In genomic region chr1:16055613-16056520, GRCh38 we compare ENCODE assay signal across 9 cellular contexts. TPM values are rescaled to one million over a fixed set of nuclear protein-coding genes. Genes with fewer than 3 reads are reported as not detected.
DNase-seq lines count a peak whose midpoint lies in the region; ATAC-seq, FAIRE-seq and TF ChIP-seq lines count a peak whose summit lies in the region.
"Had no signal": no experiment of that assay in that cellular context is flagged by ENCODE, and none has a peak within 500 bp of the region (broad histone marks: within the 10 kb centered on the region; RNA-seq: fewer than 3 reads in every experiment).

No MANE protein-coding gene starts in this region.

- no peak overlapping the region for H3K9ac ChIP-seq in HepG2 (ENCODE audit: insufficient read depth, low read depth, low read length)

- no peaks in the 10 kb centered on the region; the same call in 1 of the 2 replicates for H4K20me1 ChIP-seq in HepG2 (ENCODE audit: insufficient read depth, low read length)

- peaks cover 5 to 28% of the 10 kb centered on the region in 2 experiments; a peak in 3 of 5 replicates for H3K27me3 ChIP-seq in HepG2 (ENCODE audit: control insufficient read depth in 1 of 2, insufficient read depth in 2 of 2, low read length in 2 of 2)

- H3K4me3 ChIP-seq in choroid plexus epithelial cell (ENCODE audit: low read depth, low read length) (no peak overlapping the region), HepG2 (replicated peaks in 1 of 3; ENCODE audit: insufficient read depth in 1 of 3, low read depth in 2 of 3, low read length in 3 of 3) (peak overlapping the region in 1 of 3 experiments; percentile 23; a peak in 1 of 6 replicates)

- peak; percentile 80 for TF ChIP-seq RAD21 in HepG2 (CRISPR knock-in tag; IDR thresholded peaks at IDR 0.05)

- DNase-seq in GDM1 (lab: John Stamatoyannopoulos, UW) (peak; percentile 64), NCI-H524 (lab: John Stamatoyannopoulos, UW) (peak; percentile 74 to 78), choroid plexus epithelial cell (ENCODE audit: low read depth) (peak; percentile 84), HepG2 (ENCODE audit: low spot score) (peak; percentile 77)
- peak; percentile 67 to 90 for DNase-seq in activated CD4-positive, alpha-beta T cell treated with anti-CD3 and anti-CD28 coated beads for 4 hours
- peak; percentile 15 to 88 (median 67) for DNase-seq in stimulated activated CD4-positive, alpha-beta T cell treated with anti-CD3 and anti-CD28 coated beads, TNF-alpha, amount 100 ng/mL, for 1 hour (ENCODE audit: low read depth in 3 of 3, low spot score in 1 of 3)

- TF ChIP-seq CTCF in choroid plexus epithelial cell (conservative IDR thresholded peaks at IDR 0.05; ENCODE audit: low read depth, low read length) (peak; percentile 94), HepG2 (CRISPR knock-in tag; IDR thresholded peaks at IDR 0.05) (peak; percentile 85)

- peak; percentile 65 for FAIRE-seq in HepG2 (lab: Jason Lieb, UNC)
- FAIRE-seq: islet of Langerhans had no signal

- in situ Hi-C loops in HepG2 (cut with HindIII; ENCODE audit: extremely low pct_ligation_motif_present, low pct_unique_long_range_greater_than_20kb): no loop called here

- no TSS peak for BruUV-seq in HepG2 (replicated peaks; lab: Mats Ljungman, UMichigan)

- peaks cover 19% of the 10 kb centered on the region for H3K4me1 ChIP-seq in HepG2 (ENCODE audit: insufficient read depth, low read length)

- peak; percentile 57 for ATAC-seq in HG03139 (IDR thresholded peaks at IDR 0.05; ENCODE audit: unreplicated experiment)
- ATAC-seq in HepG2: peak; percentile 84
- no peak for ATAC-seq in GM21515 (IDR thresholded peaks at IDR 0.05; ENCODE audit: unreplicated experiment)

- TF ChIP-seq POLR2A in HepG2 (IDR thresholded peaks at IDR 0.05; ENCODE audit: insufficient read depth in 1 of 2, low read depth in 2 of 2, low read length in 2 of 2): no peak

- intact Hi-C loops in HepG2 (cut with micrococcal nuclease; ENCODE audit: unreplicated experiment): loop anchor here (1.0 to 2.0 kb wide), 2 partner anchors 23 to 47 kb away; no protein-coding TSS in a partner anchor

- H3K9me3 ChIP-seq in HepG2 (ENCODE audit: low read length): no peaks in the 10 kb centered on the region

- no peaks in the 10 kb centered on the region for H3K36me3 ChIP-seq in HepG2 (replicated peaks in 1 of 2; ENCODE audit: control insufficient read depth in 1 of 2, insufficient read depth in 2 of 2, low read length in 2 of 2)

- no peak overlapping the region for H2AFZ ChIP-seq in HepG2 (ENCODE audit: low read length)

- CTCF ChIA-PET in HepG2 (lab: Yijun Ruan, JAX; ENCODE audit: low intra/inter-chr PET ratio, low total read pairs): interaction anchor here (1.3 to 2.8 kb wide), 2 partner anchors 23 to 47 kb away, joined by 3 to 35 read pairs; no protein-coding TSS in a partner anchor

- H3K79me2 ChIP-seq in HepG2 (ENCODE audit: insufficient read depth, low read length): no peaks in the 10 kb centered on the region

- 14% methylated on average over 10 of the region's 18 CpGs for WGBS in HepG2 (ENCODE audit: low lambda C conversion rate)

- H3K27ac ChIP-seq in HepG2 (ENCODE audit: extremely low read length, insufficient read depth, low read length): no peak overlapping the region

- POLR2A ChIA-PET in HepG2 (lab: Yijun Ruan, JAX): no interaction called here

- TF ChIP-seq EP300 in HepG2 (IDR thresholded peaks at IDR 0.05; ENCODE audit: low read depth in 2 of 2, low read length in 2 of 2) (no peak), HepG2 (CRISPR knock-in tag; IDR thresholded peaks at IDR 0.05; ENCODE audit: borderline replicate concordance) (no peak)

- H3K4me2 ChIP-seq in HepG2 (ENCODE audit: low read depth, low read length): peak overlapping the region; percentile 42; the same call in 1 of the 2 replicates

RNA-seq across cellular contexts. Expression of gene CLCNKB, which starts 12.3 kb away (rescaled TPM):
- not detected in 2 replicates for total RNA-seq in HepG2 (2016; rRNA removed; fragmentation: Illumina TruSeq; extraction: Trizol)
- not detected in 2 replicates for total RNA-seq in HepG2 (2016; cell fraction: cytosol; rRNA removed; fragmentation: Illumina TruSeq; extraction: Trizol; ENCODE audit: low read depth)
- total RNA-seq in HepG2 (2016; cell fraction: insoluble cytoplasmic fraction; rRNA removed; fragmentation: Illumina TruSeq; extraction: Trizol): not detected in 2 replicates
- not detected in 2 replicates for total RNA-seq in HepG2 (2016; cell fraction: membrane; rRNA removed; fragmentation: Illumina TruSeq; extraction: Trizol)
- total RNA-seq in HepG2 (2016; cell fraction: nucleus; rRNA removed; fragmentation: Illumina TruSeq; extraction: Trizol): not detected in 2 replicates
- polyA plus RNA-seq in HepG2 (2011; rRNA removed): 0.04 TPM in 1 of 2 replicates, not detected in the other
- polyA plus RNA-seq in HepG2 (2011; cell fraction: cytosol; rRNA removed): not detected in 2 replicates
- 0.09 and 0.13 TPM in 2 replicates for polyA plus RNA-seq in HepG2 (2011; cell fraction: nucleus; rRNA removed)
- 0.08 TPM in 1 of 2 replicates, not detected in the other for polyA plus RNA-seq in HepG2 (2012)
- polyA plus RNA-seq in HepG2 (2016; cell fraction: cytosol; fragmentation: Illumina TruSeq; extraction: Trizol; ENCODE audit: low read depth): not detected in 2 replicates
- not detected in 2 replicates for polyA plus RNA-seq in HepG2 (2016; cell fraction: insoluble cytoplasmic fraction; fragmentation: Illumina TruSeq; extraction: Trizol; ENCODE audit: low read depth)
- not detected in 2 replicates for polyA plus RNA-seq in HepG2 (2016; cell fraction: membrane; fragmentation: Illumina TruSeq; extraction: Trizol; ENCODE audit: low read depth)
- polyA plus RNA-seq in HepG2 (2016; cell fraction: nucleus; fragmentation: Illumina TruSeq; extraction: Trizol; ENCODE audit: insufficient read depth, low read depth): not detected in 2 replicates
- polyA minus RNA-seq in HepG2 (2011; rRNA and poly(A)+ RNA removed; ENCODE audit: low replicate concordance): not detected in 2 replicates
- not detected in 2 replicates for polyA minus RNA-seq in HepG2 (2011; cell fraction: cytosol; rRNA and poly(A)+ RNA removed)
- polyA minus RNA-seq in HepG2 (2011; cell fraction: nucleus; rRNA and poly(A)+ RNA removed): not detected in 2 replicates

RNA-seq across cellular contexts. Expression of gene FAM131C, which starts 17.6 kb away (rescaled TPM):
- total RNA-seq in HepG2 (2016; rRNA removed; fragmentation: Illumina TruSeq; extraction: Trizol): not detected in 2 replicates
- total RNA-seq in HepG2 (2016; cell fraction: cytosol; rRNA removed; fragmentation: Illumina TruSeq; extraction: Trizol; ENCODE audit: low read depth): not detected in 2 replicates
- total RNA-seq in HepG2 (2016; cell fraction: insoluble cytoplasmic fraction; rRNA removed; fragmentation: Illumina TruSeq; extraction: Trizol): not detected in 2 replicates
- not detected in 2 replicates for total RNA-seq in HepG2 (2016; cell fraction: membrane; rRNA removed; fragmentation: Illumina TruSeq; extraction: Trizol)
- not detected in 2 replicates for total RNA-seq in HepG2 (2016; cell fraction: nucleus; rRNA removed; fragmentation: Illumina TruSeq; extraction: Trizol)
- polyA plus RNA-seq in HepG2 (2011; rRNA removed): 0.07 and 0.10 TPM in 2 replicates
- polyA plus RNA-seq in HepG2 (2011; cell fraction: cytosol; rRNA removed): 0.06 and 0.11 TPM in 2 replicates
- polyA plus RNA-seq in HepG2 (2011; cell fraction: nucleus; rRNA removed): 0.10 and 0.17 TPM in 2 replicates
- 0.13 and 0.69 TPM in 2 replicates for polyA plus RNA-seq in HepG2 (2012)
- polyA plus RNA-seq in HepG2 (2016; cell fraction: cytosol; fragmentation: Illumina TruSeq; extraction: Trizol; ENCODE audit: low read depth): not detected in 2 replicates
- not detected in 2 replicates for polyA plus RNA-seq in HepG2 (2016; cell fraction: insoluble cytoplasmic fraction; fragmentation: Illumina TruSeq; extraction: Trizol; ENCODE audit: low read depth)
- 0.09 TPM in 1 of 2 replicates, not detected in the other for polyA plus RNA-seq in HepG2 (2016; cell fraction: membrane; fragmentation: Illumina TruSeq; extraction: Trizol; ENCODE audit: low read depth)
- not detected in 2 replicates for polyA plus RNA-seq in HepG2 (2016; cell fraction: nucleus; fragmentation: Illumina TruSeq; extraction: Trizol; ENCODE audit: insufficient read depth, low read depth)
- 0.22 and 1.1 TPM in 2 replicates for polyA minus RNA-seq in HepG2 (2011; rRNA and poly(A)+ RNA removed; ENCODE audit: low replicate concordance)
- polyA minus RNA-seq in HepG2 (2011; cell fraction: cytosol; rRNA and poly(A)+ RNA removed): not detected in 2 replicates
- polyA minus RNA-seq in HepG2 (2011; cell fraction: nucleus; rRNA and poly(A)+ RNA removed): not detected in 2 replicates

RNA-seq across cellular contexts. Expression of gene CLCNKA, which starts 34.0 kb away (rescaled TPM):
- not detected in 2 replicates for total RNA-seq in HepG2 (2016; rRNA removed; fragmentation: Illumina TruSeq; extraction: Trizol)
- total RNA-seq in HepG2 (2016; cell fraction: cytosol; rRNA removed; fragmentation: Illumina TruSeq; extraction: Trizol; ENCODE audit: low read depth): not detected in 2 replicates
- total RNA-seq in HepG2 (2016; cell fraction: insoluble cytoplasmic fraction; rRNA removed; fragmentation: Illumina TruSeq; extraction: Trizol): not detected in 2 replicates
- total RNA-seq in HepG2 (2016; cell fraction: membrane; rRNA removed; fragmentation: Illumina TruSeq; extraction: Trizol): not detected in 2 replicates
- not detected in 2 replicates for total RNA-seq in HepG2 (2016; cell fraction: nucleus; rRNA removed; fragmentation: Illumina TruSeq; extraction: Trizol)
- polyA plus RNA-seq in HepG2 (2011; rRNA removed): 0.03 and 0.07 TPM in 2 replicates
- polyA plus RNA-seq in HepG2 (2011; cell fraction: cytosol; rRNA removed): not detected in 2 replicates
- polyA plus RNA-seq in HepG2 (2011; cell fraction: nucleus; rRNA removed): 0.47 and 1.8 TPM in 2 replicates
- 0.25 TPM in 1 of 2 replicates, not detected in the other for polyA plus RNA-seq in HepG2 (2012)
- not detected in 2 replicates for polyA plus RNA-seq in HepG2 (2016; cell fraction: cytosol; fragmentation: Illumina TruSeq; extraction: Trizol; ENCODE audit: low read depth)
- not detected in 2 replicates for polyA plus RNA-seq in HepG2 (2016; cell fraction: insoluble cytoplasmic fraction; fragmentation: Illumina TruSeq; extraction: Trizol; ENCODE audit: low read depth)
- not detected in 2 replicates for polyA plus RNA-seq in HepG2 (2016; cell fraction: membrane; fragmentation: Illumina TruSeq; extraction: Trizol; ENCODE audit: low read depth)
- not detected in 2 replicates for polyA plus RNA-seq in HepG2 (2016; cell fraction: nucleus; fragmentation: Illumina TruSeq; extraction: Trizol; ENCODE audit: insufficient read depth, low read depth)
- 0.88 TPM in 1 of 2 replicates, not detected in the other for polyA minus RNA-seq in HepG2 (2011; rRNA and poly(A)+ RNA removed; ENCODE audit: low replicate concordance)
- not detected in 2 replicates for polyA minus RNA-seq in HepG2 (2011; cell fraction: cytosol; rRNA and poly(A)+ RNA removed)
- 0.75 and 2.3 TPM in 2 replicates for polyA minus RNA-seq in HepG2 (2011; cell fraction: nucleus; rRNA and poly(A)+ RNA removed)

RNA-seq across cellular contexts. Expression of gene HSPB7, which starts 38.0 kb away (rescaled TPM):
- not detected in 2 replicates for total RNA-seq in HepG2 (2016; rRNA removed; fragmentation: Illumina TruSeq; extraction: Trizol)
- not detected in 2 replicates for total RNA-seq in HepG2 (2016; cell fraction: cytosol; rRNA removed; fragmentation: Illumina TruSeq; extraction: Trizol; ENCODE audit: low read depth)
- total RNA-seq in HepG2 (2016; cell fraction: insoluble cytoplasmic fraction; rRNA removed; fragmentation: Illumina TruSeq; extraction: Trizol): not detected in 2 replicates
- total RNA-seq in HepG2 (2016; cell fraction: membrane; rRNA removed; fragmentation: Illumina TruSeq; extraction: Trizol): not detected in 2 replicates
- total RNA-seq in HepG2 (2016; cell fraction: nucleus; rRNA removed; fragmentation: Illumina TruSeq; extraction: Trizol): not detected in 2 replicates
- polyA plus RNA-seq in HepG2 (2011; rRNA removed): 0.10 and 0.20 TPM in 2 replicates
- polyA plus RNA-seq in HepG2 (2011; cell fraction: cytosol; rRNA removed): 0.05 and 0.16 TPM in 2 replicates
- 0.31 and 0.32 TPM in 2 replicates for polyA plus RNA-seq in HepG2 (2011; cell fraction: nucleus; rRNA removed)
- polyA plus RNA-seq in HepG2 (2012): 0.20 TPM in 2 replicates
- not detected in 2 replicates for polyA plus RNA-seq in HepG2 (2016; cell fraction: cytosol; fragmentation: Illumina TruSeq; extraction: Trizol; ENCODE audit: low read depth)
- not detected in 2 replicates for polyA plus RNA-seq in HepG2 (2016; cell fraction: insoluble cytoplasmic fraction; fragmentation: Illumina TruSeq; extraction: Trizol; ENCODE audit: low read depth)
- not detected in 2 replicates for polyA plus RNA-seq in HepG2 (2016; cell fraction: membrane; fragmentation: Illumina TruSeq; extraction: Trizol; ENCODE audit: low read depth)
- not detected in 2 replicates for polyA plus RNA-seq in HepG2 (2016; cell fraction: nucleus; fragmentation: Illumina TruSeq; extraction: Trizol; ENCODE audit: insufficient read depth, low read depth)
- 0.47 TPM in 1 of 2 replicates, not detected in the other for polyA minus RNA-seq in HepG2 (2011; rRNA and poly(A)+ RNA removed; ENCODE audit: low replicate concordance)
- polyA minus RNA-seq in HepG2 (2011; cell fraction: cytosol; rRNA and poly(A)+ RNA removed): not detected in 2 replicates
- 0.50 TPM in 1 of 2 replicates, not detected in the other for polyA minus RNA-seq in HepG2 (2011; cell fraction: nucleus; rRNA and poly(A)+ RNA removed)

RNA-seq across cellular contexts. Expression of gene SRARP, which starts 51.8 kb away (rescaled TPM):
- total RNA-seq in HepG2 (2016; rRNA removed; fragmentation: Illumina TruSeq; extraction: Trizol): 3.5 and 4.0 TPM in 2 replicates
- total RNA-seq in HepG2 (2016; cell fraction: cytosol; rRNA removed; fragmentation: Illumina TruSeq; extraction: Trizol; ENCODE audit: low read depth): 1.8 and 2.0 TPM in 2 replicates
- total RNA-seq in HepG2 (2016; cell fraction: insoluble cytoplasmic fraction; rRNA removed; fragmentation: Illumina TruSeq; extraction: Trizol): 3.9 and 4.6 TPM in 2 replicates
- 2.3 and 2.5 TPM in 2 replicates for total RNA-seq in HepG2 (2016; cell fraction: membrane; rRNA removed; fragmentation: Illumina TruSeq; extraction: Trizol)
- 2.1 and 2.3 TPM in 2 replicates for total RNA-seq in HepG2 (2016; cell fraction: nucleus; rRNA removed; fragmentation: Illumina TruSeq; extraction: Trizol)
- 10.5 and 12.8 TPM in 2 replicates for polyA plus RNA-seq in HepG2 (2011; rRNA removed)
- polyA plus RNA-seq in HepG2 (2011; cell fraction: cytosol; rRNA removed): 6.1 and 9.4 TPM in 2 replicates
- polyA plus RNA-seq in HepG2 (2011; cell fraction: nucleus; rRNA removed): 6.1 and 6.7 TPM in 2 replicates
- polyA plus RNA-seq in HepG2 (2012): 5.5 and 6.6 TPM in 2 replicates
- 1.3 and 1.6 TPM in 2 replicates for polyA plus RNA-seq in HepG2 (2016; cell fraction: cytosol; fragmentation: Illumina TruSeq; extraction: Trizol; ENCODE audit: low read depth)
- polyA plus RNA-seq in HepG2 (2016; cell fraction: insoluble cytoplasmic fraction; fragmentation: Illumina TruSeq; extraction: Trizol; ENCODE audit: low read depth): 4.9 and 5.4 TPM in 2 replicates
- polyA plus RNA-seq in HepG2 (2016; cell fraction: membrane; fragmentation: Illumina TruSeq; extraction: Trizol; ENCODE audit: low read depth): 1.8 TPM in 2 replicates
- 2.9 and 3.2 TPM in 2 replicates for polyA plus RNA-seq in HepG2 (2016; cell fraction: nucleus; fragmentation: Illumina TruSeq; extraction: Trizol; ENCODE audit: insufficient read depth, low read depth)
- 14.4 TPM in 1 of 2 replicates, not detected in the other for polyA minus RNA-seq in HepG2 (2011; rRNA and poly(A)+ RNA removed; ENCODE audit: low replicate concordance)
- 4.5 and 6.6 TPM in 2 replicates for polyA minus RNA-seq in HepG2 (2011; cell fraction: cytosol; rRNA and poly(A)+ RNA removed)
- 11.3 and 12.3 TPM in 2 replicates for polyA minus RNA-seq in HepG2 (2011; cell fraction: nucleus; rRNA and poly(A)+ RNA removed)
